ENCODE assay signal across 16 cellular contexts in genomic region chr2:60440080-60440753, GRCh38.
DNase-seq lines count a peak whose midpoint lies in the region; ATAC-seq, FAIRE-seq and TF ChIP-seq lines count a peak whose summit lies in the region.
"Had no signal": no experiment of that assay in that cellular context is flagged by ENCODE, and none has a peak within 500 bp of the region (broad histone marks: within the 10 kb centered on the region; RNA-seq: fewer than 3 reads in every experiment).

No MANE protein-coding gene starts in this region.

- no peaks in the 10 kb centered on the region for H4K20me1 ChIP-seq in SK-N-SH (ENCODE audit: insufficient read depth)

- no peak for FAIRE-seq in pancreas (lab: Jason Lieb, UNC)

- H3K9ac ChIP-seq in SK-N-SH: no peak overlapping the region

- no peaks in the 10 kb centered on the region for H3K79me2 ChIP-seq in SK-N-SH (ENCODE audit: insufficient read depth)

- H3K27me3 ChIP-seq in pancreas (no peaks in the 10 kb centered on the region), SK-N-SH (ENCODE audit: insufficient read depth) (no peaks in the 10 kb centered on the region)
- H3K27me3 ChIP-seq: left lung, right lobe of liver, stomach had no signal

- POLR2A ChIA-PET in SK-N-SH (lab: Yijun Ruan, JAX): no interaction called here

- H3K4me1 ChIP-seq in pancreas (no peaks in the 10 kb centered on the region), SK-N-SH (ENCODE audit: control insufficient read depth in 1 of 2, insufficient read depth in 2 of 2, low read depth in 1 of 2, low read length in 1 of 2) (no peaks in the 10 kb centered on the region)
- H3K4me1 ChIP-seq: right lobe of liver had no signal

- intact Hi-C loops in pancreas (cut with DNase I): no loop called here

- no peaks in the 10 kb centered on the region for H3K9me3 Mint-ChIP-seq in memory B cell
- H3K9me3 Mint-ChIP-seq: nephron had no signal

- ATAC-seq in GM18511 (IDR thresholded peaks at IDR 0.05; ENCODE audit: unreplicated experiment) (peak; percentile 15), GM21447 (IDR thresholded peaks at IDR 0.05; ENCODE audit: unreplicated experiment) (peak; percentile 27), HG03354 (IDR thresholded peaks at IDR 0.05; ENCODE audit: poor library complexity, severe bottlenecking, unreplicated experiment) (peak; percentile 33), memory B cell (ENCODE audit: low read depth) (no peak), pancreas (no peak)
- ATAC-seq: activated CD8-positive, alpha-beta T cell treated with anti-CD3 and anti-CD28 coated beads, Interleukin-2, amount 10 ng/mL, durations not matched to agents 7 days and 5 days had no signal

- peak overlapping the region; percentile 72 for H3K4me3 Mint-ChIP-seq in memory B cell
- H3K4me3 Mint-ChIP-seq: activated CD8-positive, alpha-beta T cell treated with anti-CD3 and anti-CD28 coated beads, Interleukin-2, amount 10 ng/mL, durations not matched to agents 7 days and 5 days; nephron had no signal

- CTCF ChIA-PET in SK-N-SH (lab: Yijun Ruan, JAX): interaction anchor here (0.6 to 1.9 kb wide), 6 partner anchors 10 to 143 kb away, joined by 3 to 6 read pairs (median 4); no protein-coding TSS in a partner anchor

- TF ChIP-seq RAD21 in SK-N-SH (IDR thresholded peaks at IDR 0.05; ENCODE audit: low read length): no peak

- 96 to 98% methylated on average over 3 of the region's 3 CpGs for WGBS in pancreas, 2 donors
- 85% methylated on average over 3 of the region's 3 CpGs for WGBS in SK-N-SH (ENCODE audit: low lambda C conversion rate)

- DNase-seq in memory B cell (ENCODE audit: low spot score in 2 of 2) (no peak), pancreas (no peak), SK-N-SH (no peak)
- no peak for DNase-seq in activated effector memory CD4-positive, alpha-beta T cell treated with anti-CD3 and anti-CD28 coated beads, Interleukin-2, amount 50 U/mL, for 16 hours
- no peak for DNase-seq in stimulated activated CD4-positive, alpha-beta T cell treated with anti-CD3 and anti-CD28 coated beads, Interleukin-15, amount 100 ng/mL, for 24 hours
- DNase-seq: activated CD8-positive, alpha-beta T cell treated with anti-CD3 and anti-CD28 coated beads, Interleukin-2, amount 10 ng/mL, durations not matched to agents 7 days and 5 days; activated gamma-delta T cell; NCI-H2081 treated with DMSO at 0.1 percent for 48 hours; T1000 had no signal

- H3K36me3 Mint-ChIP-seq in memory B cell: peaks cover 2% of the 10 kb centered on the region

- TF ChIP-seq EP300 in SK-N-SH (IDR thresholded peaks at IDR 0.05; ENCODE audit: borderline replicate concordance in 1 of 2, low read depth in 1 of 2, low read length in 1 of 2): no peak

- H3K36me3 ChIP-seq in pancreas: no peaks in the 10 kb centered on the region
- no peaks in the 10 kb centered on the region for H3K36me3 ChIP-seq in SK-N-SH (replicated peaks in 1 of 2; ENCODE audit: control insufficient read depth in 1 of 2, insufficient read depth in 2 of 2, low read length in 1 of 2)
- H3K36me3 ChIP-seq: left lung, right lobe of liver, stomach had no signal

- no peak overlapping the region for H3K4me2 ChIP-seq in SK-N-SH

- H3F3A ChIP-seq in SK-N-SH (replicated peaks; ENCODE audit: insufficient read depth): no peaks in the 10 kb centered on the region

- H3K27ac Mint-ChIP-seq in memory B cell: peak overlapping the region; percentile 99
- H3K27ac Mint-ChIP-seq: activated CD8-positive, alpha-beta T cell treated with anti-CD3 and anti-CD28 coated beads, Interleukin-2, amount 10 ng/mL, durations not matched to agents 7 days and 5 days; nephron had no signal

- H3K9me2 ChIP-seq in SK-N-SH: no peaks in the 10 kb centered on the region

- peaks cover 60% of the 10 kb centered on the region for H3K4me1 Mint-ChIP-seq in memory B cell

- no peak for TF ChIP-seq CTCF in pancreas (IDR thresholded peaks at IDR 0.05)
- TF ChIP-seq CTCF in SK-N-SH (IDR thresholded peaks at IDR 0.05): no peak

- H3K27me3 Mint-ChIP-seq in memory B cell: no peaks in the 10 kb centered on the region

- H3K27ac ChIP-seq in pancreas: no peak overlapping the region
- H3K27ac ChIP-seq in SK-N-SH (ENCODE audit: low read depth in 2 of 2, low read length in 1 of 2): no peak overlapping the region
- H3K27ac ChIP-seq: right lobe of liver had no signal

- no peak overlapping the region for H2AFZ ChIP-seq in SK-N-SH (ENCODE audit: low read depth)

- H3K4me3 ChIP-seq in pancreas: no peak overlapping the region
- H3K4me3 ChIP-seq in SK-N-SH (ENCODE audit: low read depth in 2 of 2, low read length in 1 of 2): no peak overlapping the region
- H3K4me3 ChIP-seq: left lung, right lobe of liver, stomach had no signal

- no peaks in the 10 kb centered on the region for H3K9me3 ChIP-seq in pancreas
- H3K9me3 ChIP-seq in SK-N-SH: no peaks in the 10 kb centered on the region
- H3K9me3 ChIP-seq: left lung, right lobe of liver, stomach had no signal

TF ChIP-seq in SK-N-SH, 30 proteins besides CTCF, POLR2A, EP300 and RAD21:
- TF ChIP-seq SIN3A (IDR thresholded peaks at IDR 0.05; ENCODE audit: borderline replicate concordance, low read depth, low read length) (no peak), PBX3 (IDR thresholded peaks at IDR 0.05) (no peak)
- TF ChIP-seq, protein P1, sequence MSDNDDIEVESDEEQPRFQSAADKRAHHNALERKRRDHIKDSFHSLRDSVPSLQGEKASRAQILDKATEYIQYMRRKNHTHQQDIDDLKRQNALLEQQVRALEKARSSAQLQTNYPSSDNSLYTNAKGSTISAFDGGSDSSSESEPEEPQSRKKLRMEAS (IDR thresholded peaks at IDR 0.05; ENCODE audit: low read depth): no peak
TF ChIP-seq in SK-N-SH: peak in this region for 0.

Comparison
In these comparisons a context has a peak if more than half of its experiments do, and no peak if none do; other contexts are left out.
1. ATAC-seq: peak in GM18511 (single experiment), GM21447 (single experiment) and HG03354 (single experiment); none in memory B cell (single experiment) and pancreas (0 of 4).